Comparison of ENCODE assay signal across 10 cellular contexts in the genomic region with DNA sequence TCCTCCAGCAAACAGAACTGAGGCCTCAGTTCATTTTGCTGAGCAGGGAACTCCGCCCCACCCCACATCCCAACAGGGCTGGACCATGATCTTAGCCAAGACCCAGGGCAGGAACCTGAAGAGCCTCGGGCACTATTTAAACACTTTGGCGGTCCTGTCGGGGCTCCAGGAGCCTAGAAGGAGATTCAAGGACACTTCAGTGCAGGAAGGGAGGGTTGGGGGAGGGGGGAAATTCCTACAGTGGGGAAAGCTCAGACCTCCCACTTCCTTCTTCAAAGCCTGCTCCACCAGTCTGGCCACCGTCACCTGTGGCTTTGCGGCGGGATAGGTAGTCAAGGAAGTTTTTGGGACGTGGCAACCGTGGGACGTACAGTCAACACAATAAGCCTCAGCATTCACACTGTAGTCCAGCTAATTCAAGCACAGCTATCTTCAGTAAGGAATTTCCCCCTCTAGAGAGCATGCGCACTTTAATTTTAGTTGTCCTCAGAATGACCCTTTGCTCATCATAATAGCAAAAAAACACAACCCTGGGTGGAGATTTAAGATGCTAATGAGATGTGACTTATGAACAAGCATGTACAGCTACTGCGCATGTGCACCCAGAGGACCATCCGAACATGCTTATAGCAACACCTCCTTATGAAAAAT. TPM values are rescaled to one million over a fixed set of nuclear protein-coding genes. Genes with fewer than 3 reads are reported as not detected.
DNase-seq lines count a peak whose midpoint lies in the region; ATAC-seq and TF ChIP-seq lines count a peak whose summit lies in the region.
"Had no signal": no experiment of that assay in that cellular context is flagged by ENCODE, and none has a peak within 500 bp of the region (broad histone marks: within the 10 kb centered on the region; RNA-seq: fewer than 3 reads in every experiment).

No MANE protein-coding gene starts in this region.

- intact Hi-C loops in body of pancreas (cut with DNase I) (no loop called here), prostate gland (cut with DNase I) (no loop called here), A673 (cut with micrococcal nuclease; ENCODE audit: unreplicated experiment) (no loop called here)

- DNase-seq in AG04450 (ENCODE audit: low read depth, low spot score) (no peak), body of pancreas (peak in 3 of 4 donors; percentile 16 to 39 (median 28)), right atrium auricular region (ENCODE audit: low spot score) (no peak), prostate gland (ENCODE audit: low spot score) (peak; percentile 81), A673 (ENCODE audit: low spot score) (no peak), NCI-H187 treated with DMSO at 0.1 percent for 48 hours (lab: John Stamatoyannopoulos, UW) (no peak)
- DNase-seq: effector CD4-positive, alpha-beta T cell had no signal

- BruUV-seq in A673 (replicated peaks; lab: Mats Ljungman, UMichigan): no TSS peak

- no peaks in the 10 kb centered on the region for H3K4me1 ChIP-seq in body of pancreas
- peaks cover 0 to 27% of the 10 kb centered on the region in 2 donors for H3K4me1 ChIP-seq in right atrium auricular region
- peaks cover 5% of the 10 kb centered on the region for H3K4me1 ChIP-seq in prostate gland (replicated peaks)
- no peaks in the 10 kb centered on the region for H3K4me1 ChIP-seq in A673 (ENCODE audit: insufficient read depth, low read length, poor library complexity, severe bottlenecking)

- ATAC-seq in body of pancreas (peak; percentile 53), GM21381 (IDR thresholded peaks at IDR 0.05; ENCODE audit: unreplicated experiment) (no peak), HG02852 (IDR thresholded peaks at IDR 0.05; ENCODE audit: unreplicated experiment) (no peak)

- H3K36me3 ChIP-seq in body of pancreas (replicated peaks in 1 of 2; ENCODE audit: insufficient read depth in 1 of 2, low read depth in 2 of 2): no peaks in the 10 kb centered on the region
- no peaks in the 10 kb centered on the region for H3K36me3 ChIP-seq in right atrium auricular region
- no peaks in the 10 kb centered on the region for H3K36me3 ChIP-seq in prostate gland
- H3K36me3 ChIP-seq in A673 (ENCODE audit: insufficient read depth, low read length, poor library complexity, severe bottlenecking): no peaks in the 10 kb centered on the region

- H3K27me3 ChIP-seq in AG04450 (ENCODE audit: control insufficient read depth, insufficient read depth, low read length) (no peaks in the 10 kb centered on the region), body of pancreas (no peaks in the 10 kb centered on the region), right atrium auricular region (no peaks in the 10 kb centered on the region), prostate gland (replicated peaks; ENCODE audit: insufficient read depth) (no peaks in the 10 kb centered on the region), A673 (replicated peaks; ENCODE audit: insufficient read depth, low read depth, low read length, poor library complexity) (no peaks in the 10 kb centered on the region)

- no peak for TF ChIP-seq CTCF in AG04450 (IDR thresholded peaks at IDR 0.05; ENCODE audit: low read depth, low read length)
- no peak for TF ChIP-seq CTCF in body of pancreas (IDR thresholded peaks at IDR 0.05)
- TF ChIP-seq CTCF in right atrium auricular region (IDR thresholded peaks at IDR 0.05): no peak
- no peak for TF ChIP-seq CTCF in prostate gland (IDR thresholded peaks at IDR 0.05)
- TF ChIP-seq CTCF in A673 (conservative IDR thresholded peaks at IDR 0.05; ENCODE audit: low read depth, low read length): no peak

- 43 to 57% methylated on average over 13 of the region's 13 CpGs for WGBS in body of pancreas, 2 donors
- 51% methylated on average over 13 of the region's 13 CpGs for WGBS in prostate gland

- no peak for TF ChIP-seq POLR2A in body of pancreas (IDR thresholded peaks at IDR 0.05)
- TF ChIP-seq POLR2A in prostate gland (IDR thresholded peaks at IDR 0.05): no peak

- H3K4me3 ChIP-seq in AG04450 (ENCODE audit: low read depth, low read length) (no peak overlapping the region), body of pancreas (no peak overlapping the region), right atrium auricular region (no peak overlapping the region), prostate gland (no peak overlapping the region), A673 (ENCODE audit: low read depth, low read length, poor library complexity, severe bottlenecking) (no peak overlapping the region)

- POLR2A ChIA-PET in AG04450 (lab: Yijun Ruan, JAX): no interaction called here
- POLR2A ChIA-PET in A673 (lab: Charles Lee; ENCODE audit: low non-redundant PET): no interaction called here

- H3K9me3 ChIP-seq in AG04450 (ENCODE audit: control insufficient read depth, insufficient read depth, low read length) (no peaks in the 10 kb centered on the region), body of pancreas (no peaks in the 10 kb centered on the region), right atrium auricular region (no peaks in the 10 kb centered on the region), prostate gland (no peaks in the 10 kb centered on the region), A673 (ENCODE audit: low read depth, low read length, poor library complexity, severe bottlenecking) (no peaks in the 10 kb centered on the region)

- CTCF ChIA-PET in AG04450 (lab: Charles Lee) (interaction anchor here (1.3 kb wide), 1 partner anchor 14 kb away, joined by 3 read pairs; no protein-coding TSS in a partner anchor), A673 (lab: Charles Lee) (no interaction called here)

- H3K27ac ChIP-seq in AG04450 (ENCODE audit: low read depth, low read length) (peak overlapping the region; percentile 85), body of pancreas (no peak overlapping the region), right atrium auricular region (peak overlapping the region; percentile 64 to 71), prostate gland (peak overlapping the region; percentile 45 to 69), A673 (ENCODE audit: low read depth, low read length, poor library complexity, severe bottlenecking) (no peak overlapping the region)

RNA-seq across cellular contexts. Expression of gene S1PR3, which starts 30.9 kb away (rescaled TPM):
- polyA plus RNA-seq in AG04450 (2011; rRNA removed): 33.1 and 40.3 TPM in 2 replicates
- 50.7 and 58.2 TPM in 2 replicates for polyA minus RNA-seq in AG04450 (2011; rRNA and poly(A)+ RNA removed)
- total RNA-seq in body of pancreas (1 to 10 TPM; 2.3 to 6.6 TPM), right atrium auricular region (10 to 100 TPM; 26.8 to 34.7 TPM), prostate gland (10 to 100 TPM in 1 of 2 donors, 1 to 10 TPM in 1; 8.2 to 16.3 TPM), A673 (2021) (42.9 and 50.9 TPM in 2 replicates)
- polyA plus RNA-seq: IgD-negative memory B cell had no signal

Comparison
In these comparisons a context has a peak if more than half of its experiments do, and no peak if none do; other contexts are left out.
1. DNase-seq: peak in body of pancreas (3 of 4) and prostate gland (single experiment); none in AG04450 (single experiment), right atrium auricular region (single experiment), A673 (single experiment) and NCI-H187 treated with DMSO at 0.1 percent for 48 hours (single experiment).
2. H3K27ac ChIP-seq: peak in AG04450 (single experiment), right atrium auricular region (2 of 2) and prostate gland (2 of 2); none in body of pancreas (0 of 4) and A673 (single experiment).